ENCODE assay signal across 8 cellular contexts in the genomic region with DNA sequence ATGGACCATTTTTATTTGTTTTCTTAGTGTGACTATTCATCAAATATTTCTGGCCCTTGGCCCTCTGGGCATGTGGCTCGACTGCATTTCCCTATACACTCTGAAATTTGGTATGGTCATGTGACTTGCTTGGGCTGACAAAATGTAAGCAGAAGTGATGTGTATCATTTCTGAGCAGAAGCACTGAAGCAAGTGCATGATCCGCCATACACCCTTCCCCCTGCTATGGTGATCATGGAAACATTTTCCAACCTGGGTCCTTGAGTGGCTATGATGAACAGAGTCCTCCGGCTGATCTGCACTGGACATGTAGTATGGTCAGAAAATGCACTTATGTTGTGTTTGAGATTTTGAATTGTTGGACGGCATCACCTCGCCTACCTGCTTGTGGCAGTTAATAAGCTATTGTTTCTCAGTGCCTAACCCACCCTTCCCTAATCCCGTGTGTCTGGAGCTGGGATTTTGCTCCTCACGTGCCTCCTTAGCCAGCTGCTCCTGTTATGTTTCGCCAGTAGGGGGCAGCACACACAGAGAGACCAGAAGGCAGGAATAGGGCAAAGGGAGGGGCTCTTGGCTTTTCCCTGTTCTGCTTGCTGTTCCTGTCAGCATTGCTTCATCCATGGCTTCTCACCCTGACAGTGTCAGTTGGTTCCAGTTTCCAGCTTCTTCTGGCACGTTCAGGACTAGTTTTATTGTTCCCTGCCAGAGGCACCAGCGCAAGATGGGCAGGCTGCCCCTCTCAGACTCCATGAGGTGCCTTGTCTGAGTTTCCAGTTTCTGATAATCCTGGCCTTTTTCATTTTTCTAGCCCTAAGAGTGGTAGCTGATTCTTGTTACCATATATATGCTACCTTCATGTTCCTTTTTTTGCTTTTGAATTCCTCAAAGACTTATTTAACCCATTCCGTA.
DNase-seq lines count a peak whose midpoint lies in the region; ATAC-seq, FAIRE-seq and TF ChIP-seq lines count a peak whose summit lies in the region.

No MANE protein-coding gene starts in this region.

- no peaks in the 10 kb centered on the region for H3K36me3 ChIP-seq in Loucy (ENCODE audit: insufficient read depth, low read length)
- no peaks in the 10 kb centered on the region for H3K36me3 ChIP-seq in mammary epithelial cell (ENCODE audit: insufficient read depth, low read length)
- no peaks in the 10 kb centered on the region for H3K36me3 ChIP-seq in lung (ENCODE audit: control insufficient read depth in 2 of 2, insufficient read depth in 2 of 2, low read length in 2 of 2)
- H3K36me3 ChIP-seq in testis (ENCODE audit: low read depth, missing control alignments): no peaks in the 10 kb centered on the region

- ATAC-seq in A549 (peak; percentile 86 to 98), lung (ENCODE audit: insufficient read depth, low FRiP score) (no peak)

- H3K79me2 ChIP-seq in Loucy (ENCODE audit: insufficient read depth, low read length) (no peaks in the 10 kb centered on the region), mammary epithelial cell (ENCODE audit: insufficient read depth, low read length) (no peaks in the 10 kb centered on the region)

- TF ChIP-seq RAD21 in A549 (conservative IDR thresholded peaks at IDR 0.05 in 1 of 2, IDR thresholded peaks at IDR 0.05 in 1 of 2): peak; percentile 64 to 82

- no peaks in the 10 kb centered on the region for H3K9me3 ChIP-seq in A549
- H3K9me3 ChIP-seq in Loucy (ENCODE audit: insufficient read depth, low read depth, low read length): no peaks in the 10 kb centered on the region
- no peaks in the 10 kb centered on the region for H3K9me3 ChIP-seq in mammary epithelial cell (replicated peaks; ENCODE audit: insufficient read depth, low read length)
- H3K9me3 ChIP-seq in lung (ENCODE audit: control insufficient read depth in 2 of 2, insufficient read depth in 1 of 2, low read length in 1 of 2): no peaks in the 10 kb centered on the region
- no peaks in the 10 kb centered on the region for H3K9me3 ChIP-seq in testis

- H3K9me3 Mint-ChIP-seq in HFFc6: no peaks in the 10 kb centered on the region

- H3K36me3 Mint-ChIP-seq in HFFc6 (ENCODE audit: low read depth): no peaks in the 10 kb centered on the region

- no peak overlapping the region for H3K4me3 Mint-ChIP-seq in HFFc6

- no peak for FAIRE-seq in A549 (lab: Jason Lieb, UNC)

- H3K27me3 Mint-ChIP-seq in HFFc6 (ENCODE audit: insufficient read depth): no peaks in the 10 kb centered on the region; the same call in 1 of the 2 replicates

- DNase-seq in A549 (ENCODE audit: low read depth in 1 of 2, low spot score in 1 of 2) (peak; percentile 23 to 75), GM12865 (ENCODE audit: low read depth) (peak; percentile 76), HFFc6 (no peak), SK-MEL-5 (ENCODE audit: low read depth, low spot score) (peak; percentile 87), mammary epithelial cell (peak; percentile 62), lung (ENCODE audit: low spot score) (peak; percentile 60), testis (peak; percentile 84)

- peaks cover 3% of the 10 kb centered on the region; the same call in 1 of the 2 replicates for H3F3A ChIP-seq in Loucy (ENCODE audit: low read depth)

- peak; percentile 69 for TF ChIP-seq CTCF in A549 (IDR thresholded peaks at IDR 0.05)
- TF ChIP-seq CTCF in GM12865 (IDR thresholded peaks at IDR 0.05; ENCODE audit: insufficient read depth, low read depth, low read length, missing control alignments): peak; percentile 89
- TF ChIP-seq CTCF in HFFc6 (IDR thresholded peaks at IDR 0.05): peak; percentile 78
- TF ChIP-seq CTCF in Loucy (conservative IDR thresholded peaks at IDR 0.05; ENCODE audit: low read length): peak; percentile 95
- peak; percentile 80 to 86 for TF ChIP-seq CTCF in mammary epithelial cell (conservative IDR thresholded peaks at IDR 0.05 in 1 of 2, IDR thresholded peaks at IDR 0.05 in 1 of 2; ENCODE audit: extremely low read depth in 1 of 2, insufficient read depth in 1 of 2, low read depth in 1 of 2, low read length in 2 of 2)
- peak; percentile 19 for TF ChIP-seq CTCF in lung (IDR thresholded peaks at IDR 0.05; ENCODE audit: control extremely low read depth, extremely low read depth)
- TF ChIP-seq CTCF in testis (IDR thresholded peaks at IDR 0.05): peak; percentile 38 to 81 (median 63)

- POLR2A ChIA-PET in A549 (lab: Yijun Ruan, JAX): no interaction called here

- peaks cover 10% of the 10 kb centered on the region; the same call in 1 of the 2 replicates for H3K4me1 Mint-ChIP-seq in HFFc6 (ENCODE audit: low read depth)

- dilution Hi-C loops in mammary epithelial cell (cut with HindIII; ENCODE audit: low sequenced_read_pairs): no loop called here

- no peaks in the 10 kb centered on the region for H3K4me1 ChIP-seq in A549
- no peaks in the 10 kb centered on the region for H3K4me1 ChIP-seq in Loucy (ENCODE audit: insufficient read depth, low read length, poor library complexity, severe bottlenecking)
- H3K4me1 ChIP-seq in mammary epithelial cell (ENCODE audit: insufficient read depth, low read length): peaks cover 21% of the 10 kb centered on the region
- H3K4me1 ChIP-seq in lung (ENCODE audit: control insufficient read depth in 2 of 2, insufficient read depth in 2 of 2, low read length in 2 of 2): peaks cover 0 to 7% of the 10 kb centered on the region in 2 donors
- no peaks in the 10 kb centered on the region for H3K4me1 ChIP-seq in testis

- H3K27me3 ChIP-seq in Loucy (ENCODE audit: insufficient read depth, low read length, poor library complexity, severe bottlenecking) (no peaks in the 10 kb centered on the region), mammary epithelial cell (ENCODE audit: insufficient read depth, low read length) (no peaks in the 10 kb centered on the region), lung (ENCODE audit: control insufficient read depth, insufficient read depth) (no peaks in the 10 kb centered on the region), testis (no peaks in the 10 kb centered on the region)

- H3K4me2 ChIP-seq in A549 (no peak overlapping the region), Loucy (ENCODE audit: low read depth, low read length, poor library complexity, severe bottlenecking) (no peak overlapping the region), mammary epithelial cell (ENCODE audit: insufficient read depth, low read depth, low read length) (no peak overlapping the region)

- BruUV-seq in mammary epithelial cell (replicated peaks; lab: Mats Ljungman, UMichigan): no TSS peak

- no peak overlapping the region for H3K27ac Mint-ChIP-seq in HFFc6

- no peak for TF ChIP-seq POLR2A in A549 (IDR thresholded peaks at IDR 0.05; ENCODE audit: low read length)
- TF ChIP-seq POLR2A in testis (IDR thresholded peaks at IDR 0.05): no peak

- intact Hi-C loops in mammary epithelial cell (cut with micrococcal nuclease): loop anchor here (1.0 to 10.0 kb wide), 8 partner anchors 238 to 1452 kb away; a partner anchor contains a TSS
- intact Hi-C loops in testis (cut with DNase I; ENCODE audit: low total_unique reads): no loop called here

- CTCF ChIA-PET in A549 (lab: Yijun Ruan, JAX) (interaction anchor here (0.6 to 1.6 kb wide), 20 partner anchors 11 to 1442 kb away, joined by 3 to 8 read pairs (median 3); a partner anchor contains a TSS), mammary epithelial cell (lab: Charles Lee; ENCODE audit: low non-redundant PET) (interaction anchor here (0.6 to 0.8 kb wide), 3 partner anchors 20 to 553 kb away, joined by 3 to 5 read pairs (median 4); a partner anchor contains a TSS)

- H2AFZ ChIP-seq in Loucy (ENCODE audit: low read length) (no peak overlapping the region), mammary epithelial cell (ENCODE audit: low read depth, low read length) (peak overlapping the region; percentile 47)

- TF ChIP-seq EP300 in A549 (IDR thresholded peaks at IDR 0.05): no peak

- H3K9ac ChIP-seq in Loucy (ENCODE audit: low read depth, low read length, poor library complexity, severe bottlenecking) (no peak overlapping the region), mammary epithelial cell (ENCODE audit: insufficient read depth, low read length) (no peak overlapping the region)

- H3K4me3 ChIP-seq in A549 (no peak overlapping the region), GM12865 (ENCODE audit: low read depth, low read length) (no peak overlapping the region), Loucy (ENCODE audit: low read length, poor library complexity, severe bottlenecking) (no peak overlapping the region), mammary epithelial cell (replicated peaks in 1 of 3; ENCODE audit: insufficient read depth in 1 of 3, low read depth in 2 of 3, low read length in 3 of 3) (no peak overlapping the region), lung (no peak overlapping the region), testis (no peak overlapping the region)

- H3K27ac ChIP-seq in A549 (no peak overlapping the region), mammary epithelial cell (ENCODE audit: insufficient read depth, low read depth, low read length) (peak overlapping the region; percentile 33), lung (ENCODE audit: low read depth in 1 of 2, low read length in 1 of 2) (no peak overlapping the region), testis (no peak overlapping the region)

- H3K9me2 ChIP-seq in Loucy (replicated peaks; ENCODE audit: low read depth, low read length): no peaks in the 10 kb centered on the region

- 15% methylated on average over 11 of the region's 11 CpGs for WGBS in A549 (ENCODE audit: missing lambda C conversion rate)
- WGBS in mammary epithelial cell (ENCODE audit: low coverage, missing lambda C conversion rate): 42% methylated on average over 11 of the region's 11 CpGs
- WGBS in lung, 2 donors: 29 to 33% methylated on average over 11 of the region's 11 CpGs
- 40 to 41% methylated on average over 10 to 11 of the region's 11 CpGs for WGBS in testis, 2 donors

- in situ Hi-C loops in SK-MEL-5 (cut with HindIII; ENCODE audit: low pct_unique_long_range_greater_than_20kb, low sequenced_read_pairs): no loop called here
- in situ Hi-C loops in mammary epithelial cell (cut with MboI; ENCODE audit: low sequenced_read_pairs in 2 of 2): no loop called here

- no peaks in the 10 kb centered on the region for H4K20me1 ChIP-seq in Loucy (ENCODE audit: insufficient read depth, low read length, poor library complexity, severe bottlenecking)
- no peaks in the 10 kb centered on the region for H4K20me1 ChIP-seq in mammary epithelial cell (ENCODE audit: insufficient read depth, low read length)

TF ChIP-seq in A549, 52 proteins besides CTCF, POLR2A, EP300 and RAD21 (continues in another document):
- TF ChIP-seq BHLHE40 (IDR thresholded peaks at IDR 0.05; ENCODE audit: low read depth, low read length) (peak; percentile 88), CEBPB (IDR thresholded peaks at IDR 0.05) (peak in 1 of 2 experiments; percentile 28; a peak in 1 of 4 replicates), SMC3 (IDR thresholded peaks at IDR 0.05) (peak; percentile 58)
- TF ChIP-seq, protein P1, sequence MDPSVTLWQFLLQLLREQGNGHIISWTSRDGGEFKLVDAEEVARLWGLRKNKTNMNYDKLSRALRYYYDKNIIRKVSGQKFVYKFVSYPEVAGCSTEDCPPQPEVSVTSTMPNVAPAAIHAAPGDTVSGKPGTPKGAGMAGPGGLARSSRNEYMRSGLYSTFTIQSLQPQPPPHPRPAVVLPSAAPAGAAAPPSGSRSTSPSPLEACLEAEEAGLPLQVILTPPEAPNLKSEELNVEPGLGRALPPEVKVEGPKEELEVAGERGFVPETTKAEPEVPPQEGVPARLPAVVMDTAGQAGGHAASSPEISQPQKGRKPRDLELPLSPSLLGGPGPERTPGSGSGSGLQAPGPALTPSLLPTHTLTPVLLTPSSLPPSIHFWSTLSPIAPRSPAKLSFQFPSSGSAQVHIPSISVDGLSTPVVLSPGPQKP (IDR thresholded peaks at IDR 0.05; ENCODE audit: low read depth, low read length): no peak

Comparison
In these comparisons a context has a peak if more than half of its experiments do, and no peak if none do; other contexts are left out.
1. CTCF ChIP-seq: peak in every context shown above with its lines; median percentile 95 in Loucy; 89 in GM12865; 83 in mammary epithelial cell; 78 in HFFc6; 69 in A549; 63 in testis; 19 in lung.